In genomic region chr4:1164444-1164843, GRCh38 we compare ENCODE assay signal across 19 cellular contexts.
"Had no signal": no experiment of that assay in that cellular context is flagged by ENCODE, and none has a peak within 500 bp of the region (broad histone marks: within the 10 kb centered on the region; RNA-seq: fewer than 3 reads in every experiment).

No MANE protein-coding gene starts in this region.

- H3K36me3 Mint-ChIP-seq: naive thymus-derived CD8-positive, alpha-beta T cell; neural progenitor cell had no signal

- H3K4me3 Mint-ChIP-seq: naive thymus-derived CD8-positive, alpha-beta T cell; stimulated activated naive CD8-positive, alpha-beta T cell treated with anti-CD3 and anti-CD28 coated beads, Interleukin-15, Interleukin-2, amounts not matched to agents 100 ng/mL and 50 ng/mL, for 24 hours had no signal

- H3K27ac ChIP-seq: coronary artery, dorsolateral prefrontal cortex, gastrocnemius medialis, neural progenitor cell, pancreas, tibial artery, upper lobe of left lung, uterus had no signal

- H3K9me3 Mint-ChIP-seq: naive thymus-derived CD8-positive, alpha-beta T cell; stimulated activated naive CD8-positive, alpha-beta T cell treated with anti-CD3 and anti-CD28 coated beads, Interleukin-15, Interleukin-2, amounts not matched to agents 100 ng/mL and 50 ng/mL, for 24 hours had no signal

- H3K27me3 Mint-ChIP-seq: stimulated activated naive CD8-positive, alpha-beta T cell treated with anti-CD3 and anti-CD28 coated beads, Interleukin-15, Interleukin-2, amounts not matched to agents 100 ng/mL and 50 ng/mL, for 24 hours had no signal

- ATAC-seq: gastrocnemius medialis; heart right ventricle; naive thymus-derived CD8-positive, alpha-beta T cell; pancreas; right cardiac atrium had no signal

- DNase-seq: dorsolateral prefrontal cortex; effector CD8-positive, alpha-beta T cell; gastrocnemius medialis; heart right ventricle; hypothalamus; kidney glomerular epithelial cell; naive thymus-derived CD8-positive, alpha-beta T cell; occipital lobe; small intestine; stimulated activated CD4-positive, alpha-beta T cell treated with anti-CD3 and anti-CD28 coated beads, Interleukin-12 subunit alpha, Interleukin-12 subunit beta, amount 100 ng/mL, for 4 hours; uterus had no signal

- H3K27ac Mint-ChIP-seq: progenitor cell of endocrine pancreas; stimulated activated naive CD8-positive, alpha-beta T cell treated with anti-CD3 and anti-CD28 coated beads, Interleukin-15, Interleukin-2, amounts not matched to agents 100 ng/mL and 50 ng/mL, for 24 hours had no signal
